In genomic region chr10:123380491-123381085, GRCh38 we compare ENCODE assay signal across 10 cellular contexts.
A peak's percentile ranks its signal among the peaks of the same experiment; 100 is the strongest.
DNase-seq lines count a peak whose midpoint lies in the region; ATAC-seq and TF ChIP-seq lines count a peak whose summit lies in the region.
"Had no signal": no experiment of that assay in that cellular context is flagged by ENCODE, and none has a peak within 500 bp of the region (broad histone marks: within the 10 kb centered on the region; RNA-seq: fewer than 3 reads in every experiment).

No MANE protein-coding gene starts in this region.

- H2AFZ ChIP-seq in neural cell (ENCODE audit: low read depth, low read length): no peak overlapping the region

- DNase-seq in EH (ENCODE audit: low read depth): peak; percentile 5
- DNase-seq in NCI-H1092 treated with DMSO at 0.1 percent for 48 hours (lab: John Stamatoyannopoulos, UW): peak; percentile 65
- no peak for DNase-seq in body of pancreas
- no peak for DNase-seq in activated T-cell treated with anti-CD3 and anti-CD28 coated beads, Interleukin-2, amount 50 U/mL, for 48 hours
- DNase-seq in right atrium auricular region (ENCODE audit: low spot score): no peak
- no peak for DNase-seq in NCI-H2107 (lab: John Stamatoyannopoulos, UW)
- no peak for DNase-seq in NCI-H524 treated with DMSO at 0.1 percent for 48 hours (lab: John Stamatoyannopoulos, UW)
- DNase-seq: activated CD4-positive, alpha-beta memory T cell treated with anti-CD3 and anti-CD28 coated beads, Interleukin-2, amount 10 ng/mL, durations not matched to agents 7 days and 5 days; stimulated activated CD4-positive, alpha-beta T cell treated with anti-CD3 and anti-CD28 coated beads, Interleukin-2, amount 100 ng/mL, for 24 hours had no signal

- H3K9ac ChIP-seq in neural cell (ENCODE audit: low read length): no peak overlapping the region

- H3K36me3 ChIP-seq in body of pancreas (replicated peaks in 1 of 2; ENCODE audit: insufficient read depth in 1 of 2, low read depth in 2 of 2): no peaks in the 10 kb centered on the region
- H3K36me3 ChIP-seq in neural cell (ENCODE audit: insufficient read depth, low read length): no peaks in the 10 kb centered on the region
- H3K36me3 ChIP-seq in right atrium auricular region: no peaks in the 10 kb centered on the region

- no peak for TF ChIP-seq POLR2A in body of pancreas (IDR thresholded peaks at IDR 0.05)

- H3F3A ChIP-seq in neural cell (ENCODE audit: insufficient read depth, low read length, poor library complexity, severe bottlenecking): no peaks in the 10 kb centered on the region

- H3K27me3 ChIP-seq in body of pancreas: no peaks in the 10 kb centered on the region
- peaks cover 5% of the 10 kb centered on the region for H3K27me3 ChIP-seq in neural cell (ENCODE audit: insufficient read depth, low read depth, low read length)
- no peaks in the 10 kb centered on the region for H3K27me3 ChIP-seq in right atrium auricular region

- no peak overlapping the region for H3K27ac ChIP-seq in body of pancreas
- H3K27ac ChIP-seq in neural cell (ENCODE audit: low read length): no peak overlapping the region
- H3K27ac ChIP-seq in right atrium auricular region: no peak overlapping the region

- TF ChIP-seq CTCF in body of pancreas (IDR thresholded peaks at IDR 0.05) (peak in 4 of 7 experiments; percentile 9 to 35 (median 30)), neural cell (IDR thresholded peaks at IDR 0.05; ENCODE audit: poor library complexity, severe bottlenecking) (peak; percentile 72), right atrium auricular region (IDR thresholded peaks at IDR 0.05) (no peak)

- H4K20me1 ChIP-seq in neural cell (ENCODE audit: insufficient read depth): no peaks in the 10 kb centered on the region

- H3K4me2 ChIP-seq in neural cell (ENCODE audit: low read length): no peak overlapping the region

- ATAC-seq in body of pancreas: no peak

- H3K4me3 ChIP-seq in body of pancreas (no peak overlapping the region), neural cell (ENCODE audit: low read length) (no peak overlapping the region), right atrium auricular region (no peak overlapping the region)

- TF ChIP-seq RAD21 in neural cell (conservative IDR thresholded peaks at IDR 0.05): peak; percentile 80

- H3K4me1 ChIP-seq in body of pancreas (peaks cover 16% of the 10 kb centered on the region), right atrium auricular region (no peaks in the 10 kb centered on the region)

- no peaks in the 10 kb centered on the region for H3K79me2 ChIP-seq in neural cell (replicated peaks; ENCODE audit: insufficient read depth, low read length)

- H3K9me3 ChIP-seq in body of pancreas (peaks cover 0 to 2% (median 0%) of the 10 kb centered on the region in 3 donors), neural cell (ENCODE audit: low read length) (no peaks in the 10 kb centered on the region), right atrium auricular region (peaks cover 0 to 11% of the 10 kb centered on the region in 2 donors)

- intact Hi-C loops in body of pancreas (cut with DNase I): no loop called here

- TF ChIP-seq EP300 in neural cell (conservative IDR thresholded peaks at IDR 0.05; ENCODE audit: poor library complexity, severe bottlenecking): no peak

- no peaks in the 10 kb centered on the region for H3K9me2 ChIP-seq in neural cell (ENCODE audit: insufficient read depth, low read length)

- 59 to 60% methylated on average over 7 of the region's 7 CpGs for WGBS in body of pancreas, 2 donors

TF ChIP-seq in neural cell, 6 proteins besides CTCF, POLR2A, EP300 and RAD21:
- TF ChIP-seq SMC3 (conservative IDR thresholded peaks at IDR 0.05; ENCODE audit: poor library complexity) (peak; percentile 84), EZH2 (IDR thresholded peaks at IDR 0.05; ENCODE audit: borderline replicate concordance, insufficient read depth, low read length, poor library complexity, severe bottlenecking) (no peak)

Comparison
In these comparisons a context has a peak if more than half of its experiments do, and no peak if none do; other contexts are left out.
1. DNase-seq: peak in EH (single experiment) and NCI-H1092 treated with DMSO at 0.1 percent for 48 hours (single experiment); none in body of pancreas (0 of 4), activated T-cell treated with anti-CD3 and anti-CD28 coated beads, Interleukin-2, amount 50 U/mL, for 48 hours (0 of 2), right atrium auricular region (single experiment), NCI-H2107 (single experiment) and NCI-H524 treated with DMSO at 0.1 percent for 48 hours (single experiment).
2. CTCF ChIP-seq: peak in body of pancreas (4 of 7) and neural cell (single experiment); none in right atrium auricular region (0 of 2).